8 cellular contexts compared by ENCODE assay signal in the genomic region with DNA sequence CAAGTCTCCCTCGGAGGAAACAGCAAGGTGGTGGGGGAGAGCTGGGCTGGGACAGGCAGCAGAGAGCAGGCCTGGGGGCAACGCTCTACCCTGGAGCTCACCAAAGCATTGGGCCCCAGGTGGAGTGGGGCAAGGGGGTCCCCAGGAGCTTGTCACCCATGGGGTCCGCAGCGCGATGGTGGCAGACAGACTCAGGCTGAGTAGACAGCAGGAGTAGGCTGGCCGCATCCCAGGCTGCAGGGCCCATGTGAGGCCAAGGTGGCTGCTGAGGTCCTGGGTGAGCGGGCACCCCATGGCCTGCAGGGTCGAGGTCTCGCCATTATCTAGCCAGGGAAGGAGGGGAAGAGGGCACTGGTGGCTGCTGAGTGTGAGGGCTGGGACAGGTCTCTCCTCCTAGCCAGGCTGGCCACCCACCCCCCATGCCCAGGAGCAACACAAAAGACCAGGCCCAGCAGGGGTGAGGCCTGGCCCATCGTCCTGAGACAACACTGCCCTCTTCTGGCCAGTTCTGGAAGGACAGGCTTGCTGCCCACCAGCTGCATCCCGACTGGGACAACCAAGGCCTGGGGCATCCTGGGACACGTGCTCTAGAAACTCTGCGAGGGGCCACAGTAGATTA. TPM values are rescaled to one million over a fixed set of nuclear protein-coding genes. Genes with fewer than 3 reads are reported as not detected.
A peak's percentile ranks its signal among the peaks of the same experiment; 100 is the strongest.
DNase-seq lines count a peak whose midpoint lies in the region; ATAC-seq and TF ChIP-seq lines count a peak whose summit lies in the region.

No MANE protein-coding gene starts in this region.

- CTCF ChIA-PET in CD8-positive, alpha-beta T cell (lab: Charles Lee), result interaction anchor here (0.6 to 7.6 kb wide), 28 partner anchors 9 to 694 kb away, joined by 3 to 100 read pairs (median 4); partner anchors contain the start of genes CEBPA and CEBPG

- 64 to 100% methylated on average over 4 to 7 of the region's 13 CpGs for WGBS in esophagus squamous epithelium, 2 donors

- TF ChIP-seq CTCF in CD8-positive, alpha-beta T cell (IDR thresholded peaks at IDR 0.05), result peak; percentile 86
- TF ChIP-seq CTCF in HFFc6 (IDR thresholded peaks at IDR 0.05) (peak; percentile 99), esophagus squamous epithelium (IDR thresholded peaks at IDR 0.05) (peak; percentile 87 to 97 (median 96)), nephron progenitor cell (IDR thresholded peaks at IDR 0.05) (peak; percentile 92)

- peaks cover 6% of the 10 kb centered on the region for H3K36me3 Mint-ChIP-seq in CD8-positive, alpha-beta T cell
- H3K36me3 Mint-ChIP-seq in HFFc6 (ENCODE audit: low read depth), result no peaks in the 10 kb centered on the region
- no peaks in the 10 kb centered on the region for H3K36me3 Mint-ChIP-seq in nephron progenitor cell (ENCODE audit: low read depth)

- H3K4me1 ChIP-seq in CD8-positive, alpha-beta T cell (ENCODE audit: insufficient read depth, low read length), result no peaks in the 10 kb centered on the region
- H3K4me1 ChIP-seq in esophagus squamous epithelium (peaks cover 0 to 29% (median 0%) of the 10 kb centered on the region in 3 donors), subcutaneous abdominal adipose tissue (ENCODE audit: control insufficient read depth in 5 of 5, insufficient read depth in 5 of 5, low read length in 5 of 5) (peaks cover 3 to 48% (median 38%) of the 10 kb centered on the region in 5 donors)

- no peak overlapping the region for H3K4me3 Mint-ChIP-seq in CD8-positive, alpha-beta T cell
- H3K4me3 Mint-ChIP-seq in HFFc6 (no peak overlapping the region), nephron progenitor cell (no peak overlapping the region)

- intact Hi-C loops in CD8-positive, alpha-beta T cell (cut with DNase I, micrococcal nuclease), result loop anchor here (1.0 to 2.0 kb wide), 7 partner anchors 165 to 430 kb away; no protein-coding TSS in a partner anchor
- intact Hi-C loops in esophagus squamous epithelium (cut with DNase I), result loop anchor here (2.0 kb wide), 1 partner anchor 172 kb away; no protein-coding TSS in a partner anchor

- H3K36me3 ChIP-seq in CD8-positive, alpha-beta T cell (ENCODE audit: insufficient read depth, low read length), result peaks cover 4% of the 10 kb centered on the region
- H3K36me3 ChIP-seq in esophagus squamous epithelium (peaks cover 0 to 38% (median 0%) of the 10 kb centered on the region in 3 donors), subcutaneous abdominal adipose tissue (ENCODE audit: control insufficient read depth in 5 of 5, insufficient read depth in 5 of 5, low read length in 5 of 5) (peaks cover 0 to 30% (median 26%) of the 10 kb centered on the region in 5 donors)

- H3K4me3 ChIP-seq in CD8-positive, alpha-beta T cell (ENCODE audit: low read depth, low read length), result no peak overlapping the region
- H3K4me3 ChIP-seq in esophagus squamous epithelium (no peak overlapping the region), subcutaneous abdominal adipose tissue (ENCODE audit: low read depth in 1 of 5, low read length in 5 of 5) (no peak overlapping the region)

- POLR2A ChIA-PET in CD8-positive, alpha-beta T cell (lab: Charles Lee), result no interaction called here

- no peaks in the 10 kb centered on the region for H3K27me3 ChIP-seq in CD8-positive, alpha-beta T cell (ENCODE audit: insufficient read depth, low read length)
- no peaks in the 10 kb centered on the region for H3K27me3 ChIP-seq in esophagus squamous epithelium
- H3K27me3 ChIP-seq in subcutaneous abdominal adipose tissue (ENCODE audit: control insufficient read depth in 5 of 5, insufficient read depth in 4 of 5, low read length in 5 of 5), result no peaks in the 10 kb centered on the region

- H3K9me3 ChIP-seq in CD8-positive, alpha-beta T cell (ENCODE audit: low read length), result no peaks in the 10 kb centered on the region
- H3K9me3 ChIP-seq in esophagus squamous epithelium, result no peaks in the 10 kb centered on the region
- no peaks in the 10 kb centered on the region for H3K9me3 ChIP-seq in subcutaneous abdominal adipose tissue (ENCODE audit: control insufficient read depth in 5 of 5, low read length in 5 of 5)

- no peaks in the 10 kb centered on the region for H3K9me3 Mint-ChIP-seq in CD8-positive, alpha-beta T cell
- no peaks in the 10 kb centered on the region for H3K9me3 Mint-ChIP-seq in HFFc6
- no peaks in the 10 kb centered on the region for H3K9me3 Mint-ChIP-seq in nephron progenitor cell

- no peak overlapping the region for H3K9ac ChIP-seq in subcutaneous abdominal adipose tissue (ENCODE audit: low read length in 5 of 5)

- H3K27ac ChIP-seq in CD8-positive, alpha-beta T cell (ENCODE audit: low read depth, low read length), result no peak overlapping the region
- H3K27ac ChIP-seq in esophagus squamous epithelium (no peak overlapping the region), subcutaneous abdominal adipose tissue (ENCODE audit: low read depth, low read length) (peak overlapping the region; percentile 10)

- ATAC-seq in CD8-positive, alpha-beta T cell, result peak; percentile 80
- no peak for ATAC-seq in GM18517 (IDR thresholded peaks at IDR 0.05; ENCODE audit: unreplicated experiment)

- TF ChIP-seq POLR2A in esophagus squamous epithelium (IDR thresholded peaks at IDR 0.05), result no peak

- DNase-seq in CD8-positive, alpha-beta T cell, result peak; percentile 54 to 86 (median 67)
- peak; percentile 27 for DNase-seq in HFFc6
- DNase-seq in OCI-M2 (lab: John Stamatoyannopoulos, UW; ENCODE audit: unreplicated experiment), result peak; percentile 79
- peak; percentile 66 for DNase-seq in activated T-cell treated with anti-CD3 and anti-CD28 coated beads for 24 hours (ENCODE audit: low read depth)
- DNase-seq in esophagus squamous epithelium (lab: John Stamatoyannopoulos, UW), result peak; percentile 20
- peak; percentile 89 for DNase-seq in nephron progenitor cell

- no peaks in the 10 kb centered on the region for H3K4me1 Mint-ChIP-seq in CD8-positive, alpha-beta T cell (ENCODE audit: low read depth)
- H3K4me1 Mint-ChIP-seq in HFFc6 (ENCODE audit: low read depth), result no peaks in the 10 kb centered on the region
- H3K4me1 Mint-ChIP-seq in nephron progenitor cell, result no peaks in the 10 kb centered on the region

- H3K27me3 Mint-ChIP-seq in CD8-positive, alpha-beta T cell (ENCODE audit: low read depth), result no peaks in the 10 kb centered on the region
- no peaks in the 10 kb centered on the region for H3K27me3 Mint-ChIP-seq in HFFc6 (ENCODE audit: insufficient read depth)
- H3K27me3 Mint-ChIP-seq in nephron progenitor cell (ENCODE audit: low read depth, poor library complexity), result peaks cover 4% of the 10 kb centered on the region

- no peak overlapping the region for H3K27ac Mint-ChIP-seq in CD8-positive, alpha-beta T cell
- H3K27ac Mint-ChIP-seq in HFFc6 (no peak overlapping the region), nephron progenitor cell (no peak overlapping the region)

RNA-seq across cellular contexts. Expression of gene CEBPG, which starts 33.1 kb away (rescaled TPM):
- 10 to 100 TPM; 14.4 to 17.2 TPM for total RNA-seq in CD8-positive, alpha-beta T cell
- 10 to 100 TPM; 10.0 to 11.2 (median 10.4) TPM for total RNA-seq in HFFc6 (2021; fragmentation: NEBNext Ultra II Directional; extraction: Animal tissue kit (Norgen Biotek cat#: 25700))
- total RNA-seq in esophagus squamous epithelium, result 10 to 100 TPM; 18.5 to 31.6 (median 26.8) TPM

Comparison
In these comparisons a context has a peak if more than half of its experiments do, and no peak if none do; other contexts are left out.
1. DNase-seq: peak in every context shown above with its lines; median percentile 89 in nephron progenitor cell; 79 in OCI-M2; 67 in CD8-positive, alpha-beta T cell; 66 in activated T-cell treated with anti-CD3 and anti-CD28 coated beads for 24 hours; 27 in HFFc6; 20 in esophagus squamous epithelium.